21 cellular contexts compared by ENCODE assay signal in the genomic region with DNA sequence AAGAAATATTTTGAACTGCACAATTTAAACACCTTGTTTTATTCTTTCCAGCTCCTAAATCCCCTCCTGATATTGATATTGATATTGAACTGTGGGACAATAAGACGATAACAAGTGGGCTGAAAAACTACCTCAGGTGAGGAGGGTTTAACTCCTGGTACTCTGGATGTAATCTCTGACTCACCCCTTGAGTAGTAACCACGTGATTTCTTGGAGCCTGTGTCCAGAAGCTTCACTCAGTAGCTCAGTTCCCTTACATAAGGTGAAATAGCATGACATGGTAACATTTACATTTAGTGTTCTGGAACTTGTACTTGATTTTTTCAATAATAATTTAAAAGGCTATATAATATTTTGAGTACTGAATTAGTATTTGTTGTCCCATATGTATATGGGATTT.
A peak's percentile ranks its signal among the peaks of the same experiment; 100 is the strongest.
DNase-seq lines count a peak whose midpoint lies in the region; ATAC-seq, FAIRE-seq and TF ChIP-seq lines count a peak whose summit lies in the region.
"Had no signal": no experiment of that assay in that cellular context is flagged by ENCODE, and none has a peak within 500 bp of the region (broad histone marks: within the 10 kb centered on the region; RNA-seq: fewer than 3 reads in every experiment).

No MANE protein-coding gene starts in this region.

- no peak overlapping the region for H3K4me3 ChIP-seq in K562

- 6% methylated on average over 2 of the region's 2 CpGs for WGBS in K562 (ENCODE audit: insufficient coverage, low coverage, missing lambda C conversion rate)

- POLR2A ChIA-PET in K562 (lab: Yijun Ruan, JAX): no interaction called here

- no peaks in the 10 kb centered on the region for H4K20me1 ChIP-seq in K562 (replicated peaks; ENCODE audit: control insufficient read depth, insufficient read depth, low read length)

- H3K27ac ChIP-seq in K562 (ENCODE audit: extremely low read depth, low read depth, low read length): no peak overlapping the region

- peaks cover 4 to 5% of the 10 kb centered on the region in 2 donors for H3K9me3 Mint-ChIP-seq in activated naive CD4-positive, alpha-beta T cell treated with anti-CD3 and anti-CD28 coated beads, Interleukin-2, amount 50 U/mL, for 72 hours

- TF ChIP-seq RAD21 in K562 (CRISPR knock-in tag; conservative IDR thresholded peaks at IDR 0.05 in 1 of 2, IDR thresholded peaks at IDR 0.05 in 1 of 2): no peak

- intact Hi-C loops in K562 (cut with micrococcal nuclease): no loop called here

- no peaks in the 10 kb centered on the region for H3K36me3 Mint-ChIP-seq in activated naive CD4-positive, alpha-beta T cell treated with anti-CD3 and anti-CD28 coated beads, Interleukin-2, amount 50 U/mL, for 72 hours
- H3K36me3 Mint-ChIP-seq: CD8-positive, alpha-beta T cell had no signal

- no peak overlapping the region for H2AFZ ChIP-seq in K562 (ENCODE audit: low read depth, low read length)

- peak; percentile 48 for FAIRE-seq in K562 (lab: Jason Lieb, UNC)
- FAIRE-seq: D721Med, GM12892 had no signal

- no peaks in the 10 kb centered on the region for H3K27me3 ChIP-seq in K562 (ENCODE audit: control insufficient read depth in 2 of 2, insufficient read depth in 2 of 2, low read length in 2 of 2)

- DNase-seq in ELR (ENCODE audit: low read depth) (peak; percentile 17), NCI-H226 (peak; percentile 55), K562 (ENCODE audit: extremely low read depth in 1 of 4, low spot score in 3 of 4) (peak in 2 of 4 experiments; percentile 10 to 20), kidney tubule cell (ENCODE audit: low spot score) (peak; percentile 22), NOMO-1 (lab: John Stamatoyannopoulos, UW; ENCODE audit: unreplicated experiment in 2 of 2) (no peak)
- DNase-seq in activated naive CD4-positive, alpha-beta T cell treated with anti-CD3 and anti-CD28 coated beads, Interleukin-2, amount 50 U/mL, for 72 hours (ENCODE audit: low spot score in 2 of 2): no peak
- DNase-seq in activated naive CD4-positive, alpha-beta T cell treated with anti-CD3 and anti-CD28 coated beads, Interleukin-2, amount 50 U/mL, for 16 hours: no peak
- DNase-seq: CD8-positive, alpha-beta T cell; H7; Karpas-422; NCI-H1105 treated with DMSO at 0.1 percent for 48 hours; NCI-H1694 treated with DMSO at 0.1 percent for 48 hours; NCI-H345; NCI-H69; SHP77 treated with DMSO at 0.1 percent for 48 hours; T-helper 1 cell had no signal

- H3K4me1 ChIP-seq in K562 (replicated peaks in 1 of 2; ENCODE audit: control insufficient read depth in 2 of 2, insufficient read depth in 2 of 2, low read length in 2 of 2): no peaks in the 10 kb centered on the region; a peak in 1 of 5 replicates

- no peak overlapping the region for H3K27ac Mint-ChIP-seq in activated naive CD4-positive, alpha-beta T cell treated with anti-CD3 and anti-CD28 coated beads, Interleukin-2, amount 50 U/mL, for 72 hours
- H3K27ac Mint-ChIP-seq: CD8-positive, alpha-beta T cell had no signal

- CTCF ChIA-PET in K562 (lab: Yijun Ruan, JAX; ENCODE audit: low intra/inter-chr PET ratio): no interaction called here

- in situ Hi-C loops in K562 (cut with MboI): no loop called here

- TF ChIP-seq CTCF in K562 (IDR thresholded peaks at IDR 0.05 in 2 of 3, conservative IDR thresholded peaks at IDR 0.05 in 1 of 3; ENCODE audit: insufficient read depth in 2 of 3, low read depth in 1 of 3, low read length in 3 of 3): no peak

- no peak overlapping the region for H3K9ac ChIP-seq in K562 (ENCODE audit: insufficient read depth in 1 of 2, low read depth in 2 of 2, low read length in 2 of 2)

- TF ChIP-seq EP300 in K562 (IDR thresholded peaks at IDR 0.05; ENCODE audit: low read length): no peak

- H3K9me1 ChIP-seq in K562 (ENCODE audit: control insufficient read depth, insufficient read depth, low read length): no peaks in the 10 kb centered on the region

- TF ChIP-seq POLR2A in K562 (conservative IDR thresholded peaks at IDR 0.05): no peak

- no TSS peak for BruUV-seq in K562 (replicated peaks; lab: Mats Ljungman, UMichigan)

- no peak overlapping the region for H3K4me2 ChIP-seq in K562 (ENCODE audit: insufficient read depth, low read length)

- ATAC-seq in K562: peak; percentile 70
- ATAC-seq in activated naive CD4-positive, alpha-beta T cell treated with anti-CD3 and anti-CD28 coated beads, Interleukin-2, amount 50 U/mL, for 72 hours: no peak
- ATAC-seq in GM21786 (IDR thresholded peaks at IDR 0.05; ENCODE audit: unreplicated experiment): no peak
- ATAC-seq: CD8-positive, alpha-beta T cell; Panc1; SK-N-SH treated with all-trans-retinoic acid at 6 μM for 48 hours had no signal

- no peaks in the 10 kb centered on the region for H3K36me3 ChIP-seq in K562 (ENCODE audit: control insufficient read depth, insufficient read depth, low read length)

- H3K79me2 ChIP-seq in K562 (ENCODE audit: control insufficient read depth, insufficient read depth, low read length): no peaks in the 10 kb centered on the region

- no peaks in the 10 kb centered on the region; the same call in 1 of the 2 replicates for H3K9me3 ChIP-seq in K562 (replicated peaks; ENCODE audit: control insufficient read depth, insufficient read depth, low read depth, low read length)

TF ChIP-seq in K562, 482 proteins besides CTCF, POLR2A, EP300 and RAD21:
- TF ChIP-seq FOSL1 (tag; conservative IDR thresholded peaks at IDR 0.05): peak; percentile 49
- TF ChIP-seq, protein P1, sequence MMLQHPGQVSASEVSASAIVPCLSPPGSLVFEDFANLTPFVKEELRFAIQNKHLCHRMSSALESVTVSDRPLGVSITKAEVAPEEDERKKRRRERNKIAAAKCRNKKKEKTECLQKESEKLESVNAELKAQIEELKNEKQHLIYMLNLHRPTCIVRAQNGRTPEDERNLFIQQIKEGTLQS (IDR thresholded peaks at IDR 0.05): 0 out of 2 replicates have a peak, but pooled peaks have one; percentile 13
- TF ChIP-seq, protein P1 (CRISPR knock-in tag; conservative IDR thresholded peaks at IDR 0.05): no peak
- TF ChIP-seq, protein P2, sequence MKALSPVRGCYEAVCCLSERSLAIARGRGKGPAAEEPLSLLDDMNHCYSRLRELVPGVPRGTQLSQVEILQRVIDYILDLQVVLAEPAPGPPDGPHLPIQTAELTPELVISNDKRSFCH (CRISPR knock-in tag; IDR thresholded peaks at IDR 0.05): no peak
- TF ChIP-seq, protein P2 (tag; IDR thresholded peaks at IDR 0.05): no peak
- TF ChIP-seq, protein P3, sequence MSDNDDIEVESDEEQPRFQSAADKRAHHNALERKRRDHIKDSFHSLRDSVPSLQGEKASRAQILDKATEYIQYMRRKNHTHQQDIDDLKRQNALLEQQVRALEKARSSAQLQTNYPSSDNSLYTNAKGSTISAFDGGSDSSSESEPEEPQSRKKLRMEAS (CRISPR knock-in tag; IDR thresholded peaks at IDR 0.05): no peak

Comparison
In these comparisons a context has a peak if more than half of its experiments do, and no peak if none do; other contexts are left out.
1. DNase-seq: peak in ELR (single experiment), NCI-H226 (single experiment) and kidney tubule cell (single experiment); none in NOMO-1 (0 of 2), activated naive CD4-positive, alpha-beta T cell treated with anti-CD3 and anti-CD28 coated beads, Interleukin-2, amount 50 U/mL, for 72 hours (0 of 2) and activated naive CD4-positive, alpha-beta T cell treated with anti-CD3 and anti-CD28 coated beads, Interleukin-2, amount 50 U/mL, for 16 hours (single experiment).